Comparison of ENCODE assay signal across 10 cellular contexts in genomic region chr10:124745678-124746077, GRCh38. TPM values are rescaled to one million over a fixed set of nuclear protein-coding genes. Genes with fewer than 3 reads are reported as not detected.
A peak's percentile ranks its signal among the peaks of the same experiment; 100 is the strongest.
DNase-seq lines count a peak whose midpoint lies in the region; ATAC-seq, FAIRE-seq and TF ChIP-seq lines count a peak whose summit lies in the region.
"Had no signal": no experiment of that assay in that cellular context is flagged by ENCODE, and none has a peak within 500 bp of the region (broad histone marks: within the 10 kb centered on the region; RNA-seq: fewer than 3 reads in every experiment).

No MANE protein-coding gene starts in this region.

- no peak overlapping the region for H3K4me2 ChIP-seq in K562 (ENCODE audit: insufficient read depth, low read length)

- no TSS peak for BruUV-seq in K562 (replicated peaks; lab: Mats Ljungman, UMichigan)

- H3K4me1 ChIP-seq in K562 (replicated peaks in 1 of 2; ENCODE audit: control insufficient read depth in 2 of 2, insufficient read depth in 2 of 2, low read length in 2 of 2) (peaks cover 14 to 27% of the 10 kb centered on the region in 2 experiments; a peak in 4 of 5 replicates), liver (ENCODE audit: control insufficient read depth in 4 of 4, insufficient read depth in 4 of 4, low read length in 3 of 4) (peaks cover 4 to 31% (median 29%) of the 10 kb centered on the region in 4 donors)

- CTCF ChIA-PET in K562 (lab: Yijun Ruan, JAX; ENCODE audit: low intra/inter-chr PET ratio) = interaction anchor here (2.5 to 2.7 kb wide), 2 partner anchors 205 to 214 kb away, joined by 14 to 17 read pairs; no protein-coding TSS in a partner anchor

- no peaks in the 10 kb centered on the region for H3K9me3 ChIP-seq in K562 (replicated peaks; ENCODE audit: control insufficient read depth, insufficient read depth, low read depth, low read length)
- H3K9me3 ChIP-seq in liver (ENCODE audit: control insufficient read depth in 4 of 4, low read length in 3 of 4) = no peaks in the 10 kb centered on the region

- TF ChIP-seq RAD21 in K562 (CRISPR knock-in tag; conservative IDR thresholded peaks at IDR 0.05 in 1 of 2, IDR thresholded peaks at IDR 0.05 in 1 of 2) (peak; percentile 56 to 63), liver (IDR thresholded peaks at IDR 0.05) (peak; percentile 74 to 77)

- intact Hi-C loops in K562 (cut with micrococcal nuclease) = loop anchor here (10.0 kb wide), 1 partner anchor 79 kb away; no protein-coding TSS in a partner anchor

- TF ChIP-seq EP300 in K562 (IDR thresholded peaks at IDR 0.05; ENCODE audit: low read length) = no peak

- peaks cover 28% of the 10 kb centered on the region for H3K79me2 ChIP-seq in K562 (ENCODE audit: control insufficient read depth, insufficient read depth, low read length)

- H3K4me3 ChIP-seq in K562 (no peak overlapping the region), liver (ENCODE audit: low read depth in 1 of 3, low read length in 3 of 3) (no peak overlapping the region)

- H2AFZ ChIP-seq in K562 (ENCODE audit: low read depth, low read length) = no peak overlapping the region

- TF ChIP-seq POLR2A in K562 (conservative IDR thresholded peaks at IDR 0.05) = no peak

- H3K36me3 ChIP-seq in K562 (ENCODE audit: control insufficient read depth, insufficient read depth, low read length) (peaks cover 14% of the 10 kb centered on the region), liver (ENCODE audit: control insufficient read depth in 4 of 4, insufficient read depth in 3 of 4, low read depth in 1 of 4, low read length in 3 of 4) (peaks cover 0 to 3% (median under 1%) of the 10 kb centered on the region in 4 donors)

- ATAC-seq in K562 (no peak), GM18498 (IDR thresholded peaks at IDR 0.05; ENCODE audit: unreplicated experiment) (no peak)

- no peaks in the 10 kb centered on the region for H3K9me1 ChIP-seq in K562 (ENCODE audit: control insufficient read depth, insufficient read depth, low read length)

- DNase-seq in DMS79 (lab: John Stamatoyannopoulos, UW) = peak; percentile 0
- DNase-seq in DMS79 treated with DMSO at 0.1 percent for 48 hours (lab: John Stamatoyannopoulos, UW) = no peak
- peak; percentile 26 for DNase-seq in NCI-H1105 treated with DMSO at 0.1 percent for 48 hours (lab: John Stamatoyannopoulos, UW)
- peak; percentile 18 to 50 (median 20) for DNase-seq in K562 (ENCODE audit: extremely low read depth in 1 of 4, low spot score in 3 of 4)
- no peak for DNase-seq in NCI-H187 (lab: John Stamatoyannopoulos, UW)
- no peak for DNase-seq in T1000 (lab: John Stamatoyannopoulos, UW)

- TF ChIP-seq CTCF in K562 (IDR thresholded peaks at IDR 0.05 in 2 of 3, conservative IDR thresholded peaks at IDR 0.05 in 1 of 3; ENCODE audit: insufficient read depth in 2 of 3, low read depth in 1 of 3, low read length in 3 of 3) (peak; percentile 1 to 51 (median 49); a peak in 4 of 6 replicates), liver (IDR thresholded peaks at IDR 0.05; ENCODE audit: low read depth, low read length, missing input control) (peak; percentile 41)

- 0 out of 2 replicates have a peak, but pooled peaks cover 5% of the 10 kb centered on the region for H4K20me1 ChIP-seq in K562 (replicated peaks; ENCODE audit: control insufficient read depth, insufficient read depth, low read length)

- 22% methylated on average over 3 of the region's 3 CpGs for WGBS in K562 (ENCODE audit: insufficient coverage, low coverage, missing lambda C conversion rate)
- WGBS in liver = 46% methylated on average over 3 of the region's 3 CpGs

- H3K27me3 ChIP-seq in K562 (ENCODE audit: control insufficient read depth in 2 of 2, insufficient read depth in 2 of 2, low read length in 2 of 2) (no peaks in the 10 kb centered on the region), liver (ENCODE audit: control insufficient read depth in 4 of 4, insufficient read depth in 4 of 4, low read length in 3 of 4) (no peaks in the 10 kb centered on the region)

- in situ Hi-C loops in K562 (cut with MboI) = loop anchor here (10.0 kb wide), 1 partner anchor 299 kb away; no protein-coding TSS in a partner anchor

- no peak overlapping the region for H3K27ac ChIP-seq in K562 (ENCODE audit: extremely low read depth, low read depth, low read length)
- H3K27ac ChIP-seq in liver (ENCODE audit: low read depth in 1 of 2, low read length in 2 of 2) = no peak overlapping the region

- POLR2A ChIA-PET in K562 (lab: Yijun Ruan, JAX) = interaction anchor here (1.1 to 2.5 kb wide), 2 partner anchors 12 kb away, joined by 4 to 10 read pairs; no protein-coding TSS in a partner anchor

- FAIRE-seq in K562 (lab: Jason Lieb, UNC) = no peak
- FAIRE-seq: A204.1, TTC549 had no signal

- H3K9ac ChIP-seq in K562 (ENCODE audit: insufficient read depth in 1 of 2, low read depth in 2 of 2, low read length in 2 of 2) (no peak overlapping the region), liver (ENCODE audit: low read depth in 1 of 2, low read length in 2 of 2) (no peak overlapping the region)

TF ChIP-seq in K562, 482 proteins besides CTCF, POLR2A, EP300 and RAD21 (continues in another document):
- TF ChIP-seq MAFF (IDR thresholded peaks at IDR 0.05; ENCODE audit: low read length) = no peak
- 0 out of 2 replicates have a peak, but pooled peaks have one; percentile 23 for TF ChIP-seq SMC3 (conservative IDR thresholded peaks at IDR 0.05; ENCODE audit: insufficient read depth, low read depth, low read length)

TF ChIP-seq in liver, 16 proteins besides CTCF, POLR2A, EP300 and RAD21 (continues in another document):
- TF ChIP-seq YY1 (IDR thresholded peaks at IDR 0.05) (peak; percentile 14), JUND (IDR thresholded peaks at IDR 0.05) (no peak), HNF4G (IDR thresholded peaks at IDR 0.05) (no peak), EGR1 (IDR thresholded peaks at IDR 0.05; ENCODE audit: low read depth in 2 of 2) (no peak)

RNA-seq across cellular contexts. Expression of gene FAM53B, which starts 1.5 kb away (rescaled TPM):
- total RNA-seq in K562 (2011; cell fraction: chromatin; rRNA removed; ENCODE audit: low replicate concordance) = 11.6 and 20.0 TPM in 2 replicates
- total RNA-seq in K562 (2011; cell fraction: nucleolus; rRNA removed) = 13.0 and 13.7 TPM in 2 replicates
- 8.9 and 12.2 TPM in 2 replicates for total RNA-seq in K562 (2011; cell fraction: nucleoplasm; rRNA removed)
- total RNA-seq in K562 (2014; rRNA removed) (11.9 and 17.2 TPM in 2 replicates), K562 (2014; rRNA removed; fragmentation: Illumina TruSeq; extraction: Trizol) (4.2 and 5.0 TPM in 2 replicates), K562 (2015; rRNA removed; fragmentation: Illumina TruSeq; extraction: Trizol) (10.6 and 10.8 TPM in 2 replicates), K562 (2021) (16.5 and 17.0 TPM in 2 replicates), liver (10 to 100 TPM; 10.2 to 24.0 TPM)
- polyA plus RNA-seq in K562 (2011; rRNA removed) (3.9 and 4.5 TPM in 2 replicates), K562 (2014; fragmentation: Illumina TruSeq; extraction: Trizol) (5.0 and 7.5 TPM in 2 replicates), K562 (2014; fragmentation: Nextera tagmentation; extraction: Ambion mirVana) (under 1 TPM; 0.03 to 0.08 TPM), K562 (2014; rRNA removed) (6.5 and 6.6 TPM in 2 replicates), liver (1 to 10 TPM; 1.1 to 2.3 TPM)
- polyA plus RNA-seq in K562 (2011; cell fraction: cytosol; rRNA removed) = 5.1 and 9.0 TPM in 2 replicates
- polyA plus RNA-seq in K562 (2011; cell fraction: nucleus; rRNA removed) = 5.9 and 8.3 TPM in 2 replicates
- 7.8 and 8.4 TPM in 2 replicates for polyA plus RNA-seq in K562 (2012)
- polyA minus RNA-seq in K562 (2011; rRNA and poly(A)+ RNA removed) = 6.9 and 7.9 TPM in 2 replicates
- polyA minus RNA-seq in K562 (2011; cell fraction: cytosol; rRNA and poly(A)+ RNA removed) = 10.2 and 11.9 TPM in 2 replicates
- 5.5 and 9.6 TPM in 2 replicates for polyA minus RNA-seq in K562 (2011; cell fraction: nucleus; rRNA and poly(A)+ RNA removed)

RNA-seq across cellular contexts. Expression of gene EEF1AKMT2, which starts 46.0 kb away (rescaled TPM):
- 36.0 and 96.0 TPM in 2 replicates for total RNA-seq in K562 (2011; cell fraction: chromatin; rRNA removed; ENCODE audit: low replicate concordance)
- 25.0 and 28.3 TPM in 2 replicates for total RNA-seq in K562 (2011; cell fraction: nucleolus; rRNA removed)
- total RNA-seq in K562 (2011; cell fraction: nucleoplasm; rRNA removed) = 55.4 and 95.7 TPM in 2 replicates
- 23.7 and 24.3 TPM in 2 replicates for total RNA-seq in K562 (2014; rRNA removed)
- 34.3 and 37.9 TPM in 2 replicates for total RNA-seq in K562 (2014; rRNA removed; fragmentation: Illumina TruSeq; extraction: Trizol)
- total RNA-seq in K562 (2015; rRNA removed; fragmentation: Illumina TruSeq; extraction: Trizol) = 25.2 and 26.9 TPM in 2 replicates
- 20.4 and 21.3 TPM in 2 replicates for total RNA-seq in K562 (2021)
- polyA plus RNA-seq in K562 (2011; rRNA removed) = 26.5 and 31.2 TPM in 2 replicates
- 9.1 and 14.0 TPM in 2 replicates for polyA plus RNA-seq in K562 (2011; cell fraction: cytosol; rRNA removed)
- polyA plus RNA-seq in K562 (2011; cell fraction: nucleus; rRNA removed) = 14.5 and 23.4 TPM in 2 replicates
- polyA plus RNA-seq in K562 (2012) = 18.6 and 19.5 TPM in 2 replicates
- polyA plus RNA-seq in K562 (2014; fragmentation: Illumina TruSeq; extraction: Trizol) = 22.2 and 22.3 TPM in 2 replicates
- polyA plus RNA-seq in K562 (2014; fragmentation: Nextera tagmentation; extraction: Ambion mirVana) = 1 to 10 TPM; 9.3 to 9.8 TPM
- polyA plus RNA-seq in K562 (2014; rRNA removed) = 22.1 and 28.9 TPM in 2 replicates
- polyA minus RNA-seq in K562 (2011; rRNA and poly(A)+ RNA removed) = 20.2 and 20.3 TPM in 2 replicates
- 6.8 and 7.4 TPM in 2 replicates for polyA minus RNA-seq in K562 (2011; cell fraction: cytosol; rRNA and poly(A)+ RNA removed)
- 14.9 and 23.3 TPM in 2 replicates for polyA minus RNA-seq in K562 (2011; cell fraction: nucleus; rRNA and poly(A)+ RNA removed)
- 10 to 100 TPM; 10.0 to 12.7 TPM for total RNA-seq in liver
- polyA plus RNA-seq in liver = 1 to 10 TPM; 5.9 to 7.0 TPM

RNA-seq across cellular contexts. Expression of gene ABRAXAS2, which starts 55.9 kb away (rescaled TPM):
- 3.5 and 11.3 TPM in 2 replicates for total RNA-seq in K562 (2011; cell fraction: chromatin; rRNA removed; ENCODE audit: low replicate concordance)
- total RNA-seq in K562 (2011; cell fraction: nucleolus; rRNA removed) = 2.7 and 4.2 TPM in 2 replicates
- 4.3 and 6.1 TPM in 2 replicates for total RNA-seq in K562 (2011; cell fraction: nucleoplasm; rRNA removed)
- 6.0 and 7.9 TPM in 2 replicates for total RNA-seq in K562 (2014; rRNA removed)
- total RNA-seq in K562 (2014; rRNA removed; fragmentation: Illumina TruSeq; extraction: Trizol) = 14.6 and 15.3 TPM in 2 replicates
- total RNA-seq in K562 (2015; rRNA removed; fragmentation: Illumina TruSeq; extraction: Trizol) = 13.7 and 14.9 TPM in 2 replicates
- total RNA-seq in K562 (2021) = 10.0 and 10.4 TPM in 2 replicates
- polyA plus RNA-seq in K562 (2011; rRNA removed) = 11.2 and 12.7 TPM in 2 replicates
- 3.7 and 6.2 TPM in 2 replicates for polyA plus RNA-seq in K562 (2011; cell fraction: cytosol; rRNA removed)
- polyA plus RNA-seq in K562 (2011; cell fraction: nucleus; rRNA removed) = 4.8 and 7.4 TPM in 2 replicates
- 8.1 and 9.2 TPM in 2 replicates for polyA plus RNA-seq in K562 (2012)
- polyA plus RNA-seq in K562 (2014; fragmentation: Illumina TruSeq; extraction: Trizol) = 13.8 and 16.5 TPM in 2 replicates
- 10 to 100 TPM in 1 of 2 experiments, 1 to 10 TPM in 1; 7.8 to 12.0 TPM for polyA plus RNA-seq in K562 (2014; fragmentation: Nextera tagmentation; extraction: Ambion mirVana)
- polyA plus RNA-seq in K562 (2014; rRNA removed) = 9.5 and 10.6 TPM in 2 replicates
- 14.5 and 14.7 TPM in 2 replicates for polyA minus RNA-seq in K562 (2011; rRNA and poly(A)+ RNA removed)
- 4.4 and 5.4 TPM in 2 replicates for polyA minus RNA-seq in K562 (2011; cell fraction: cytosol; rRNA and poly(A)+ RNA removed)
- 2.6 and 5.4 TPM in 2 replicates for polyA minus RNA-seq in K562 (2011; cell fraction: nucleus; rRNA and poly(A)+ RNA removed)
- 1 to 10 TPM; 6.8 to 7.7 TPM for total RNA-seq in liver
- 1 to 10 TPM; 4.9 to 5.5 TPM for polyA plus RNA-seq in liver

Comparison
In these comparisons a context has a peak if more than half of its experiments do, and no peak if none do; other contexts are left out.
1. DNase-seq: peak in DMS79 (single experiment), NCI-H1105 treated with DMSO at 0.1 percent for 48 hours (single experiment) and K562 (4 of 4); none in DMS79 treated with DMSO at 0.1 percent for 48 hours (single experiment), NCI-H187 (0 of 2) and T1000 (single experiment).